In genomic region chr2:138403431-138403927, GRCh38 we compare ENCODE assay signal across 31 cellular contexts.
"Had no signal": no experiment of that assay in that cellular context is flagged by ENCODE, and none has a peak within 500 bp of the region (broad histone marks: within the 10 kb centered on the region; RNA-seq: fewer than 3 reads in every experiment).

No MANE protein-coding gene starts in this region.

- DNase-seq: activated B cell treated with CpG ODN at 0.5 μM for 24 hours; activated CD4-positive, alpha-beta memory T cell treated with anti-CD3 and anti-CD28 coated beads, Interleukin-2, amount 10 ng/mL, durations not matched to agents 7 days and 5 days; activated CD4-positive, alpha-beta T cell treated with anti-CD3 and anti-CD28 coated beads for 4 hours; activated CD4-positive, alpha-beta T cell treated with anti-CD3 and anti-CD28 coated beads, Interleukin-2, amount 10 ng/mL, durations not matched to agents 24 days and 14 days; activated CD4-positive, alpha-beta T cell treated with anti-CD3 and anti-CD28 coated beads, Interleukin-2, amount 50 U/mL, for 1 hour; activated CD4-positive, alpha-beta T cell treated with anti-CD3 and anti-CD28 coated beads, Interleukin-2, amount 50 U/mL, for 48 hours; activated CD4-positive, CD25-positive, alpha-beta regulatory T cell treated with anti-CD3 and anti-CD28 coated beads, Interleukin-2, amount 50 U/mL, for 72 hours; activated CD8-positive, alpha-beta memory T cell treated with anti-CD3 and anti-CD28 coated beads, Interleukin-2, amount 50 U/mL, for 4 hours; activated effector memory CD4-positive, alpha-beta T cell treated with Interleukin-2 at 50 U/mL for 16 hours; activated gamma-delta T cell; activated naive CD4-positive, alpha-beta T cell treated with anti-CD3 and anti-CD28 coated beads, Interleukin-2, amount 10 ng/mL, durations not matched to agents 7 days and 5 days; activated naive CD4-positive, alpha-beta T cell treated with Interleukin-2 at 50 U/mL for 16 hours; activated naive CD8-positive, alpha-beta T cell treated with anti-CD3 and anti-CD28 coated beads for 36 hours; activated T-cell treated with anti-CD3 and anti-CD28 coated beads for 4 hours; activated T-cell treated with anti-CD3 and anti-CD28 coated beads, Interleukin-2, amount 50 U/mL, for 1 hour; activated T-cell treated with anti-CD3 and anti-CD28 coated beads, Interleukin-2, amount 50 U/mL, for 4 hours; adrenal gland; amniotic stem cell; aorta; body of pancreas; brain microvascular endothelial cell; central memory CD4-positive, alpha-beta T cell; T-helper 1 cell; T-helper 2 cell; T-helper 9 cell had no signal

- H3K27me3 ChIP-seq: adrenal gland, body of pancreas, brain microvascular endothelial cell, breast epithelium had no signal

- H3K9me3 Mint-ChIP-seq: activated CD4-positive, alpha-beta T cell treated with anti-CD3 and anti-CD28 coated beads, Interleukin-2, amount 10 ng/mL, durations not matched to agents 24 days and 14 days; activated naive CD4-positive, alpha-beta T cell treated with anti-CD3 and anti-CD28 coated beads, Interleukin-2, amount 10 ng/mL, durations not matched to agents 7 days and 5 days; activated T-helper 2 cell treated with anti-CD3 and anti-CD28 coated beads, Interferon-gamma antibody, Interleukin-2, Interleukin-4, amounts not matched to agents 10 μg/mL and 5 μg/mL and 100 μg/mL, durations not matched to agents 14 hours and 24 hours and 36 hours; T-helper 2 cell treated with Interferon-gamma antibody and Interleukin-4, amounts not matched to agents 5 μg/mL and 100 μg/mL, for 36 hours had no signal

- H3K4me3 ChIP-seq: adrenal gland, body of pancreas, breast epithelium had no signal

- H3K36me3 Mint-ChIP-seq: activated naive CD4-positive, alpha-beta T cell treated with anti-CD3 and anti-CD28 coated beads, Interleukin-2, amount 10 ng/mL, durations not matched to agents 7 days and 5 days; activated naive CD8-positive, alpha-beta T cell treated with anti-CD3 and anti-CD28 coated beads for 36 hours had no signal

- H3K27ac Mint-ChIP-seq: activated B cell treated with CpG ODN at 0.5 μM for 24 hours; activated CD4-positive, alpha-beta memory T cell treated with anti-CD3 and anti-CD28 coated beads, Interleukin-2, amount 10 ng/mL, durations not matched to agents 7 days and 5 days; activated CD4-positive, alpha-beta T cell treated with anti-CD3 and anti-CD28 coated beads, Interleukin-2, amount 10 ng/mL, durations not matched to agents 24 days and 14 days; activated naive CD4-positive, alpha-beta T cell treated with anti-CD3 and anti-CD28 coated beads, Interleukin-2, amount 10 ng/mL, durations not matched to agents 7 days and 5 days; activated naive CD4-positive, alpha-beta T cell treated with anti-CD3 and anti-CD28 coated beads, Interleukin-2, amount 50 U/mL, for 72 hours; activated naive CD8-positive, alpha-beta T cell treated with anti-CD3 and anti-CD28 coated beads for 36 hours; activated T-helper 2 cell treated with anti-CD3 and anti-CD28 coated beads, Interferon-gamma antibody, Interleukin-2, Interleukin-4, amounts not matched to agents 10 μg/mL and 5 μg/mL and 100 μg/mL, durations not matched to agents 14 hours and 24 hours and 36 hours; T-helper 1 cell treated with Interleukin-12 subunit alpha and Interleukin-12 subunit beta and Interleukin-4 antibody, amounts not matched to agents 30 μg/mL and 1 μg/mL, for 36 hours; T-helper 2 cell treated with Interferon-gamma antibody and Interleukin-4, amounts not matched to agents 5 μg/mL and 100 μg/mL, for 36 hours had no signal

- H3K4me1 ChIP-seq: adrenal gland, body of pancreas, breast epithelium had no signal

- H3K36me3 ChIP-seq: adrenal gland, brain microvascular endothelial cell, breast epithelium had no signal

- H3K27ac ChIP-seq: adrenal gland, body of pancreas, brain microvascular endothelial cell, breast epithelium, VCaP had no signal

- ATAC-seq: activated naive CD4-positive, alpha-beta T cell treated with anti-CD3 and anti-CD28 coated beads, Interleukin-2, amount 50 U/mL, for 72 hours; activated T-cell treated with anti-CD3 and anti-CD28 coated beads, Interleukin-2, amount 50 U/mL, for 4 hours; body of pancreas had no signal

- H3K9me3 ChIP-seq: body of pancreas had no signal

- H3K4me1 Mint-ChIP-seq: activated B cell treated with CpG ODN at 0.5 μM for 24 hours; activated CD4-positive, alpha-beta memory T cell treated with anti-CD3 and anti-CD28 coated beads, Interleukin-2, amount 10 ng/mL, durations not matched to agents 7 days and 5 days; activated CD4-positive, alpha-beta T cell treated with anti-CD3 and anti-CD28 coated beads, Interleukin-2, amount 10 ng/mL, durations not matched to agents 24 days and 14 days; activated naive CD4-positive, alpha-beta T cell treated with anti-CD3 and anti-CD28 coated beads, Interleukin-2, amount 10 ng/mL, durations not matched to agents 7 days and 5 days; activated naive CD8-positive, alpha-beta T cell treated with anti-CD3 and anti-CD28 coated beads for 36 hours had no signal

- H3K4me3 Mint-ChIP-seq: activated B cell treated with CpG ODN at 0.5 μM for 24 hours; activated CD4-positive, alpha-beta memory T cell treated with anti-CD3 and anti-CD28 coated beads, Interleukin-2, amount 10 ng/mL, durations not matched to agents 7 days and 5 days; activated CD4-positive, alpha-beta T cell treated with anti-CD3 and anti-CD28 coated beads, Interleukin-2, amount 10 ng/mL, durations not matched to agents 24 days and 14 days; activated naive CD4-positive, alpha-beta T cell treated with anti-CD3 and anti-CD28 coated beads, Interleukin-2, amount 10 ng/mL, durations not matched to agents 7 days and 5 days; activated naive CD8-positive, alpha-beta T cell treated with anti-CD3 and anti-CD28 coated beads for 36 hours; activated T-cell treated with anti-CD3 and anti-CD28 coated beads, Interleukin-2, amount 50 U/mL, for 4 hours; T-helper 1 cell treated with Interleukin-12 subunit alpha and Interleukin-12 subunit beta and Interleukin-4 antibody, amounts not matched to agents 30 μg/mL and 1 μg/mL, for 36 hours; T-helper 2 cell treated with Interferon-gamma antibody and Interleukin-4, amounts not matched to agents 5 μg/mL and 100 μg/mL, for 36 hours had no signal

- H3K27me3 Mint-ChIP-seq: activated B cell treated with CpG ODN at 0.5 μM for 24 hours; activated CD4-positive, alpha-beta memory T cell treated with anti-CD3 and anti-CD28 coated beads, Interleukin-2, amount 10 ng/mL, durations not matched to agents 7 days and 5 days; activated CD4-positive, alpha-beta T cell treated with anti-CD3 and anti-CD28 coated beads, Interleukin-2, amount 10 ng/mL, durations not matched to agents 24 days and 14 days; activated naive CD4-positive, alpha-beta T cell treated with anti-CD3 and anti-CD28 coated beads, Interleukin-2, amount 10 ng/mL, durations not matched to agents 7 days and 5 days; activated naive CD8-positive, alpha-beta T cell treated with anti-CD3 and anti-CD28 coated beads for 36 hours had no signal
